17 cellular contexts compared by ENCODE assay signal in genomic region chr16:56460101-56460500, GRCh38. TPM values are rescaled to one million over a fixed set of nuclear protein-coding genes. Genes with fewer than 3 reads are reported as not detected.
DNase-seq lines count a peak whose midpoint lies in the region; TF ChIP-seq lines count a peak whose summit lies in the region.
"Had no signal": no experiment of that assay in that cellular context is flagged by ENCODE, and none has a peak within 500 bp of the region (broad histone marks: within the 10 kb centered on the region; RNA-seq: fewer than 3 reads in every experiment).

No MANE protein-coding gene starts in this region.

- peaks cover 97% of the 10 kb centered on the region for H3K36me3 Mint-ChIP-seq in activated T-cell treated with anti-CD3 and anti-CD28 coated beads, Interleukin-2, amount 50 U/mL, for 24 hours (ENCODE audit: low read depth)
- peaks cover 53% of the 10 kb centered on the region for H3K36me3 Mint-ChIP-seq in osteocyte (ENCODE audit: unreplicated experiment)

- no peaks in the 10 kb centered on the region for H3K9me3 Mint-ChIP-seq in activated T-cell treated with anti-CD3 and anti-CD28 coated beads, Interleukin-2, amount 50 U/mL, for 24 hours
- no peaks in the 10 kb centered on the region for H3K9me3 Mint-ChIP-seq in osteocyte (ENCODE audit: unreplicated experiment)

- H3K27ac Mint-ChIP-seq in activated T-cell treated with anti-CD3 and anti-CD28 coated beads, Interleukin-2, amount 50 U/mL, for 24 hours, result peak overlapping the region; percentile 28
- H3K27ac Mint-ChIP-seq in osteocyte (ENCODE audit: unreplicated experiment), result no peak overlapping the region

- peak overlapping the region; percentile 42 for H3K27ac ChIP-seq in cingulate gyrus (ENCODE audit: low read depth, low read length)
- H3K27ac ChIP-seq: Peyer's patch had no signal

- peaks cover 18% of the 10 kb centered on the region for H3K4me1 Mint-ChIP-seq in activated T-cell treated with anti-CD3 and anti-CD28 coated beads, Interleukin-2, amount 50 U/mL, for 24 hours (ENCODE audit: low read depth)
- peaks cover 2% of the 10 kb centered on the region for H3K4me1 Mint-ChIP-seq in osteocyte (ENCODE audit: unreplicated experiment)

- no peak for TF ChIP-seq CTCF in osteocyte (IDR thresholded peaks at IDR 0.05)

- DNase-seq in activated T-cell treated with anti-CD3 and anti-CD28 coated beads, Interleukin-2, amount 50 U/mL, for 24 hours, result no peak
- no peak for DNase-seq in activated T-cell treated with anti-CD3 and anti-CD28 coated beads, Interleukin-2, amount 50 U/mL, for 48 hours
- peak; percentile 75 for DNase-seq in medulla oblongata (ENCODE audit: extremely low spot score)
- DNase-seq in HuH-7 (ENCODE audit: low spot score), result no peak
- no peak for DNase-seq in osteocyte (ENCODE audit: extremely low spot score, unreplicated experiment)
- no peak for DNase-seq in SW 1271 (lab: John Stamatoyannopoulos, UW)
- DNase-seq in AG08396 (ENCODE audit: low spot score), result no peak
- DNase-seq: 8988T, DMS79 treated with DMSO at 0.1 percent for 48 hours, KG1, NCI-H1105 treated with DMSO at 0.1 percent for 48 hours, NCI-H187, NCI-H446, NCI-H774, Peyer's patch, Right ventricle myocardium superior had no signal

- no peak overlapping the region for H3K4me3 Mint-ChIP-seq in activated T-cell treated with anti-CD3 and anti-CD28 coated beads, Interleukin-2, amount 50 U/mL, for 24 hours
- H3K4me3 Mint-ChIP-seq in osteocyte (ENCODE audit: unreplicated experiment), result no peak overlapping the region

- no peaks in the 10 kb centered on the region for H3K27me3 Mint-ChIP-seq in activated T-cell treated with anti-CD3 and anti-CD28 coated beads, Interleukin-2, amount 50 U/mL, for 24 hours
- no peaks in the 10 kb centered on the region for H3K27me3 Mint-ChIP-seq in osteocyte (ENCODE audit: unreplicated experiment)

RNA-seq across cellular contexts. Expression of gene OGFOD1, which starts 8.7 kb away (rescaled TPM):
- total RNA-seq in osteocyte, result 46.3 and 50.6 TPM in 2 replicates

RNA-seq across cellular contexts. Expression of gene NUDT21, which starts 9.0 kb away (rescaled TPM):
- total RNA-seq in osteocyte, result 103 and 105 TPM in 2 replicates

RNA-seq across cellular contexts. Expression of gene AMFR, which starts 34.8 kb away (rescaled TPM):
- 117 and 136 TPM in 2 replicates for total RNA-seq in osteocyte

RNA-seq across cellular contexts. Expression of gene BBS2, which starts 59.7 kb away (rescaled TPM):
- total RNA-seq in osteocyte, result 58.7 and 66.0 TPM in 2 replicates
